In genomic region chr17:18938692-18939023, GRCh38 we compare ENCODE assay signal across 21 cellular contexts. TPM values are rescaled to one million over a fixed set of nuclear protein-coding genes. Genes with fewer than 3 reads are reported as not detected.
A peak's percentile ranks its signal among the peaks of the same experiment; 100 is the strongest.
DNase-seq lines count a peak whose midpoint lies in the region; ATAC-seq, FAIRE-seq and TF ChIP-seq lines count a peak whose summit lies in the region.
"Had no signal": no experiment of that assay in that cellular context is flagged by ENCODE, and none has a peak within 500 bp of the region (broad histone marks: within the 10 kb centered on the region; RNA-seq: fewer than 3 reads in every experiment).

No MANE protein-coding gene starts in this region.

- no peaks in the 10 kb centered on the region for H3K9me3 ChIP-seq in A549
- H3K9me3 ChIP-seq: BE2C had no signal

- ATAC-seq in A549 (no peak; a peak in 1 of 6 replicates), HG03342 (IDR thresholded peaks at IDR 0.05; ENCODE audit: unreplicated experiment) (no peak)
- no peak for ATAC-seq in central memory CD8-positive, alpha-beta T cell (replicated peaks; ENCODE audit: extremely low read depth, poor library complexity, severe bottlenecking)
- ATAC-seq: HCT116 had no signal

- TF ChIP-seq EP300 in A549 (IDR thresholded peaks at IDR 0.05) = no peak

- peak overlapping the region in 1 of 2 experiments; percentile 6; a peak in 1 of 6 replicates for H3K27ac ChIP-seq in A549

- H3K4me1 Mint-ChIP-seq in central memory CD8-positive, alpha-beta T cell = no peaks in the 10 kb centered on the region
- H3K4me1 Mint-ChIP-seq in neural crest cell = no peaks in the 10 kb centered on the region

- POLR2A ChIA-PET in A549 (lab: Yijun Ruan, JAX) = no interaction called here

- no peak for TF ChIP-seq RAD21 in A549 (conservative IDR thresholded peaks at IDR 0.05 in 1 of 2, IDR thresholded peaks at IDR 0.05 in 1 of 2)

- H3K36me3 Mint-ChIP-seq in central memory CD8-positive, alpha-beta T cell (ENCODE audit: insufficient read depth) = no peaks in the 10 kb centered on the region
- no peaks in the 10 kb centered on the region for H3K36me3 Mint-ChIP-seq in neural crest cell (ENCODE audit: low read depth)
- H3K36me3 Mint-ChIP-seq: CD4-positive, CD25-positive, alpha-beta regulatory T cell had no signal

- no peak for DNase-seq in A549 (ENCODE audit: low read depth in 1 of 2, low spot score in 1 of 2)
- DNase-seq in GM12891 (ENCODE audit: insufficient read length, low spot score) = no peak
- DNase-seq in central memory CD8-positive, alpha-beta T cell (ENCODE audit: low spot score in 2 of 2) = no peak
- DNase-seq in neural crest cell (ENCODE audit: low read depth, low spot score) = no peak
- DNase-seq in NCI-H2227 treated with DMSO at 0.1 percent for 48 hours (lab: John Stamatoyannopoulos, UW) = no peak
- no peak for DNase-seq in UCSD-AML1 (lab: John Stamatoyannopoulos, UW; ENCODE audit: unreplicated experiment)
- DNase-seq: ACHN; BE2C; C1 segment of cervical spinal cord; CD4-positive, CD25-positive, alpha-beta regulatory T cell; CD8-positive, alpha-beta memory T cell; COR-L47; HFFc6; KG1 had no signal

- no peaks in the 10 kb centered on the region for H3K9me3 Mint-ChIP-seq in central memory CD8-positive, alpha-beta T cell
- H3K9me3 Mint-ChIP-seq in neural crest cell = no peaks in the 10 kb centered on the region
- H3K9me3 Mint-ChIP-seq: CD4-positive, CD25-positive, alpha-beta regulatory T cell; CD8-positive, alpha-beta memory T cell; HFFc6 had no signal

- 78% methylated on average over 2 of the region's 2 CpGs for WGBS in A549 (ENCODE audit: missing lambda C conversion rate)

- CTCF ChIA-PET in A549 (lab: Yijun Ruan, JAX) = interaction anchor here (1.2 to 4.8 kb wide), 4 partner anchors 8 to 83 kb away, joined by 3 to 28 read pairs (median 6); no protein-coding TSS in a partner anchor

- H3K4me2 ChIP-seq in A549 = no peak overlapping the region

- TF ChIP-seq CTCF in A549 (IDR thresholded peaks at IDR 0.05) (no peak), neural crest cell (conservative IDR thresholded peaks at IDR 0.05) (no peak)

- TF ChIP-seq POLR2A in A549 (IDR thresholded peaks at IDR 0.05; ENCODE audit: low read length) = no peak
- no peak for TF ChIP-seq POLR2A in GM12891 (IDR thresholded peaks at IDR 0.05; ENCODE audit: low read depth, low read length)

- FAIRE-seq in A549 (lab: Jason Lieb, UNC) = peak; percentile 18
- peak; percentile 63 for FAIRE-seq in GM12891 (lab: Jason Lieb, UNC)
- FAIRE-seq: D721Med, G401.6, GM19239, H54 had no signal

- H3K4me3 ChIP-seq in A549 = no peak overlapping the region

- H3K27ac Mint-ChIP-seq in central memory CD8-positive, alpha-beta T cell (ENCODE audit: low read depth) = peak overlapping the region; percentile 22
- H3K27ac Mint-ChIP-seq in neural crest cell (ENCODE audit: unreplicated experiment) = peak overlapping the region; percentile 59
- H3K27ac Mint-ChIP-seq: HFFc6 had no signal

- no peak overlapping the region for H3K4me3 Mint-ChIP-seq in central memory CD8-positive, alpha-beta T cell
- no peak overlapping the region for H3K4me3 Mint-ChIP-seq in neural crest cell
- H3K4me3 Mint-ChIP-seq: CD4-positive, CD25-positive, alpha-beta regulatory T cell; CD8-positive, alpha-beta memory T cell; HFFc6 had no signal

- peaks cover 23% of the 10 kb centered on the region for H3K27me3 Mint-ChIP-seq in central memory CD8-positive, alpha-beta T cell
- H3K27me3 Mint-ChIP-seq in neural crest cell (ENCODE audit: low read depth) = peaks cover 3% of the 10 kb centered on the region

- H3K4me1 ChIP-seq in A549 = 0 out of 3 replicates have a peak, but pooled peaks cover 4% of the 10 kb centered on the region
- H3K4me1 ChIP-seq: BE2C had no signal

TF ChIP-seq in A549, 52 proteins besides CTCF, POLR2A, EP300 and RAD21:
- TF ChIP-seq FOXS1 (CRISPR knock-in tag; IDR thresholded peaks at IDR 0.05) (no peak), RCOR1 (IDR thresholded peaks at IDR 0.05; ENCODE audit: low read depth, low read length) (no peak), TP53 (CRISPR knock-in tag; IDR thresholded peaks at IDR 0.05) (no peak)

TF ChIP-seq in GM12891, 5 proteins besides CTCF, POLR2A, EP300 and RAD21:
- TF ChIP-seq SPI1 (IDR thresholded peaks at IDR 0.05; ENCODE audit: low read depth, low read length) (no peak), PAX5 (IDR thresholded peaks at IDR 0.05; ENCODE audit: insufficient read depth, low read length, severe bottlenecking) (no peak), POLR2AphosphoS5 (IDR thresholded peaks at IDR 0.05; ENCODE audit: low read depth, low read length) (no peak), POU2F2 (IDR thresholded peaks at IDR 0.05; ENCODE audit: low read depth, low read length) (no peak), TAF1 (IDR thresholded peaks at IDR 0.05; ENCODE audit: low read depth, low read length) (no peak)

RNA-seq across cellular contexts. Expression of gene SLC5A10, which starts 13.3 kb away (rescaled TPM):
- polyA plus RNA-seq in A549 (2011; rRNA removed) (0.26 and 0.28 TPM in 2 replicates), A549 (2017; fragmentation: RNase III; extraction: RNeasy Plus Mini Kit Qiagen cat#74134 plus additional on column Dnase treatment) (0.07 to 0.22 TPM (median 0.15 TPM) in 3 replicates)
- polyA plus RNA-seq in A549 (2012; cell fraction: cytosol; rRNA removed) = 0.07 and 0.19 TPM in 2 replicates
- polyA plus RNA-seq in A549 (2012; cell fraction: nucleus; rRNA removed) = 0.23 and 0.32 TPM in 2 replicates
- 0.15 and 0.54 TPM in 2 replicates for polyA minus RNA-seq in A549 (2011; rRNA and poly(A)+ RNA removed)
- 0.80 TPM for polyA plus RNA-seq in GM12891 (2012; ENCODE audit: low read depth, missing spikeins)
- total RNA-seq in neural crest cell = not detected in 2 replicates
- total RNA-seq: A172; CD4-positive, CD25-positive, alpha-beta regulatory T cell; CD8-positive, alpha-beta memory T cell; HFFc6 had no signal
- polyA plus RNA-seq: CD8-positive, alpha-beta memory T cell had no signal
